ENCODE assay signal across 1 cellular context in the genomic region with DNA sequence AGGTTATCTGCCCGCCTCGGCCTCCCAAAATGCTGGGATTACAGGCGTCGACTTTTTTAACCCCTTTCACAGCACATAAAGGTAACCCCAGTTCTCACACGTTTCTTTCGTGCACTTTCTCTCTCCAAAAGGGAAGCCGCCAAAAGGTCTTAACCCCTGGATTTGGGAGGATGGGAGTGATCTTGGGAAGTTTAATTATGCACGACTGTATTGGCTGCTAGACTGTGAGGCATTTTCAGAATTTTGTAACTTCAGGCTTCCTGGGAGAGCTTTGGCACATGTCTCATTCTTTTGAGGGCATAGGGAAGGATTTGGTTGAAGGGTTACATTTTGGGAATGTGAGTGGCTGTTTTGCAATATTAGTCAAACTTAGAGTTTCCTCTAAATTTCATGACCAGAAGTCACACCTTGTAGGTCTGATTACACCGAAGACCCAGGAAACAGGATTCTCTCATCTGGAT.
TF ChIP-seq lines count a peak whose summit lies in the region.

No MANE protein-coding gene starts in this region.

TF ChIP-seq in endothelial cell of umbilical vein, 7 proteins besides CTCF, POLR2A, EP300 and RAD21:
- TF ChIP-seq POLR2AphosphoS5 (IDR thresholded peaks at IDR 0.05; ENCODE audit: insufficient read depth, low read depth, low read length), result no peak
- no peak for TF ChIP-seq MAX (IDR thresholded peaks at IDR 0.05; ENCODE audit: insufficient read depth, insufficient read length)
- no peak for TF ChIP-seq JUN (IDR thresholded peaks at IDR 0.05; ENCODE audit: borderline replicate concordance, insufficient read depth, insufficient read length, low read depth)
- TF ChIP-seq EZH2 (IDR thresholded peaks at IDR 0.05; ENCODE audit: borderline replicate concordance, low read depth, low read length, severe bottlenecking), result no peak
- TF ChIP-seq GATA2 (IDR thresholded peaks at IDR 0.05; ENCODE audit: insufficient read depth, insufficient read length, low read depth, low read length), result no peak
- TF ChIP-seq FOS (IDR thresholded peaks at IDR 0.05; ENCODE audit: borderline replicate concordance, insufficient read depth, low read length), result no peak
- TF ChIP-seq MYC (IDR thresholded peaks at IDR 0.05; ENCODE audit: low read depth, low read length), result no peak
